In the genomic region with DNA sequence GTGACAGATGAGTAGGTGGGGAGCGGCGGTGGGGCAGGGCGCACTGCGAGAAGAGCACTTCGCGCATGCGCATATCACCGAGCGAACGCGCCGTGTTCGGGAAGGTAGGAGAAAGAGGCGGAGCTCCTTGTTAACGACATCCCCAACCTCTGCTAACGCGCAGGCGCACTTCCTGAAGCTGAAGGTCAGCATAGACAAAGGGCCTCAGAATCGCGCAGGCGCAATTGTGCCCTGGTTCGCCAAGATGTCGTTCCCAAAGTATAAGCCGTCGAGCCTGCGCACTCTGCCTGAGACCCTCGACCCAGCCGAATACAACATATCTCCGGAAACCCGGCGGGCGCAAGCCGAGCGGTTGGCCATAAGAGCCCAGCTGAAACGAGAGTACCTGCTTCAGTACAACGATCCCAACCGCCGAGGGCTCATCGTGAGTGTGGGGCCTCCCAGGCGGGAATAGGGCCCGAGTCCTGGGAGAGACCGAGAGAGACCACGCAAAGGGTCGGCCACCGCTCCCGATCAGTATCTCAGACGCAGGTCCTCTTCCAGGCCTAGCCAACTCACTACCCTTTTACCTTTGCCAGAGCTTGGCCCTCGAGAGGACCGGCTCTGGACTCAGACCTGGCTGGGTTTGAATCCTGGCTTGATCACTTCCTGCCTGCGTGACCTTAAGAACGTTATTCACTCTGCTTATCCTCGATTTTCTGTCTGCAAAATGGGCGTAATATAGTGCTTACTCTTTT, we compare ENCODE assay signal across 8 cellular contexts. TPM values are rescaled to one million over a fixed set of nuclear protein-coding genes. Genes with fewer than 3 reads are reported as not detected.
DNase-seq lines count a peak whose midpoint lies in the region; ATAC-seq, FAIRE-seq and TF ChIP-seq lines count a peak whose summit lies in the region.

A gene (plus strand): TSS at position 221 of the 737 bp plus-strand sequence. CDS start 24 bp downstream, at position 245.

- H2AK5ac ChIP-seq in IMR-90 (ENCODE audit: low read depth, low read length) = peak within 1 kb of the TSS; percentile 71

- TF ChIP-seq RAD21 in IMR-90 (IDR thresholded peaks at IDR 0.05; ENCODE audit: low read length) = 0 out of 2 replicates have a peak, but pooled peaks have one; percentile 8

- peak within 1 kb of the TSS; percentile 78; the same call in 1 of the 2 replicates for H2BK20ac ChIP-seq in IMR-90 (ENCODE audit: low read depth, low read length)

- H3K9me3 ChIP-seq in IMR-90 (ENCODE audit: control insufficient read depth, insufficient read depth, low read length) (no peaks in the 10 kb centered on the region), endothelial cell of umbilical vein (replicated peaks; ENCODE audit: control insufficient read depth, insufficient read depth, low read length) (no peaks in the 10 kb centered on the region)

- peak within 1 kb of the TSS; percentile 90 for H3K9ac ChIP-seq in IMR-90 (ENCODE audit: low read depth, low read length)
- peak within 1 kb of the TSS; percentile 94 for H3K9ac ChIP-seq in endothelial cell of umbilical vein (replicated peaks; ENCODE audit: extremely low read depth, insufficient read depth, low read length)

- H3K27ac ChIP-seq in IMR-90 (ENCODE audit: insufficient read depth, low read length) (peak within 1 kb of the TSS; percentile 87), endothelial cell of umbilical vein (ENCODE audit: insufficient read depth, low read depth, low read length) (peak within 1 kb of the TSS; percentile 83)

- peaks cover 3% of the 10 kb centered on the region; the same call in 1 of the 2 replicates for H3K9me1 ChIP-seq in IMR-90 (ENCODE audit: insufficient read depth, low read length)
- no peaks in the 10 kb centered on the region for H3K9me1 ChIP-seq in endothelial cell of umbilical vein (replicated peaks; ENCODE audit: control insufficient read depth, extremely low read depth, insufficient read depth, low read length)

- H3K4me2 ChIP-seq in IMR-90 (ENCODE audit: low read depth, low read length) (peak within 1 kb of the TSS; percentile 77), endothelial cell of umbilical vein (ENCODE audit: insufficient read depth, low read length) (peak within 1 kb of the TSS; percentile 88)

- H3K4ac ChIP-seq in IMR-90 (ENCODE audit: low read depth, low read length) = peak within 1 kb of the TSS; percentile 97

- CTCF ChIA-PET in IMR-90 (lab: Yijun Ruan, JAX) (interaction anchor here (0.9 kb wide), 1 partner anchor 179 kb away, joined by 3 read pairs; no protein-coding TSS in a partner anchor), endothelial cell of umbilical vein (lab: Charles Lee) (interaction anchor here (0.9 to 4.6 kb wide), 10 partner anchors 24 to 199 kb away, joined by 3 to 39 read pairs (median 5); no protein-coding TSS in a partner anchor)

- peak within 1 kb of the TSS; percentile 93 for H3K23ac ChIP-seq in IMR-90 (ENCODE audit: low read depth, low read length)

- peak within 1 kb of the TSS; percentile 82 for H4K91ac ChIP-seq in IMR-90 (ENCODE audit: insufficient read depth, low read depth, low read length)

- POLR2A ChIA-PET in IMR-90 (lab: Charles Lee; ENCODE audit: unreplicated experiment) = interaction anchor here (0.6 kb wide), 1 partner anchor 54 kb away, joined by 4 read pairs; no protein-coding TSS in a partner anchor
- POLR2A ChIA-PET in endothelial cell of umbilical vein (lab: Charles Lee) = interaction anchor here (1.0 to 1.4 kb wide), 3 partner anchors 9 to 147 kb away, joined by 4 to 6 read pairs (median 6); a partner anchor contains a TSS

- dilution Hi-C loops in IMR-90 (cut with HindIII; ENCODE audit: low sequenced_read_pairs, unreplicated experiment) (no loop called here), endothelial cell of umbilical vein (cut with MboI; ENCODE audit: extremely low pct_ligation_motif_present, low sequenced_read_pairs) (no loop called here)

- H4K5ac ChIP-seq in IMR-90 (ENCODE audit: low read depth, low read length) = peak within 1 kb of the TSS; percentile 89

- ATAC-seq in GM21528 (IDR thresholded peaks at IDR 0.05; ENCODE audit: low FRiP score, unreplicated experiment) (peak; percentile 97), IMR-90 (ENCODE audit: low read depth) (peak; percentile 99)

- in situ Hi-C loops in IMR-90 (cut with MboI; ENCODE audit: low sequenced_read_pairs) = loop anchor here (10.0 kb wide), 1 partner anchor 199 kb away; no protein-coding TSS in a partner anchor

- H3K4me3 ChIP-seq in IMR-90 (ENCODE audit: insufficient read depth, low read depth, low read length) (peak within 1 kb of the TSS; percentile 70), endothelial cell of umbilical vein (replicated peaks in 1 of 3; ENCODE audit: insufficient read depth in 1 of 3, low read depth in 1 of 3, low read length in 3 of 3) (peak within 1 kb of the TSS; percentile 50 to 88 (median 81))

- H3K18ac ChIP-seq in IMR-90 (ENCODE audit: low read depth, low read length) = peak within 1 kb of the TSS; percentile 47

- H2BK5ac ChIP-seq in IMR-90 (ENCODE audit: low read depth, low read length, poor library complexity, severe bottlenecking) = peak within 1 kb of the TSS; percentile 80

- intact Hi-C loops in IMR-90 (cut with micrococcal nuclease) (loop anchor here (2.0 to 10.0 kb wide), 3 partner anchors 91 to 199 kb away; a partner anchor contains a TSS), endothelial cell of umbilical vein (cut with micrococcal nuclease) (loop anchor here (1.0 to 2.0 kb wide), 4 partner anchors 37 to 199 kb away; a partner anchor contains a TSS)

- WGBS in IMR-90 (ENCODE audit: extremely low coverage in 2 of 2, insufficient read length in 1 of 2), 2 experiments = 0% methylated on average over 9 of the region's 53 CpGs; no CpG with 5 or more reads in 1 of the 2 experiments

- H3K79me2 ChIP-seq in endothelial cell of umbilical vein (ENCODE audit: control insufficient read depth, insufficient read depth, low read length) = peaks cover 36% of the 10 kb centered on the region

- peaks cover 8% of the 10 kb centered on the region for H3K36me3 ChIP-seq in IMR-90 (ENCODE audit: control insufficient read depth, insufficient read depth, low read length)
- peaks cover 2 to 6% of the 10 kb centered on the region in 2 experiments for H3K36me3 ChIP-seq in endothelial cell of umbilical vein (ENCODE audit: control insufficient read depth in 2 of 2, extremely low read depth in 1 of 2, insufficient read depth in 2 of 2, low read length in 2 of 2)

- peak; percentile 99 for FAIRE-seq in endothelial cell of umbilical vein (lab: Jason Lieb, UNC)

- BruUV-seq in IMR-90 (replicated peaks; lab: Mats Ljungman, UMichigan) (TSS peak; percentile 80), endothelial cell of umbilical vein (replicated peaks; lab: Mats Ljungman, UMichigan) (TSS peak; percentile 77)

- peak within 1 kb of the TSS; percentile 87 for H2BK120ac ChIP-seq in IMR-90 (ENCODE audit: low read depth, low read length)

- H3K27me3 ChIP-seq in IMR-90 (ENCODE audit: control insufficient read depth, insufficient read depth, low read length) = no peaks in the 10 kb centered on the region
- H3K27me3 ChIP-seq in endothelial cell of umbilical vein (ENCODE audit: control insufficient read depth in 2 of 2, insufficient read depth in 2 of 2, low read length in 2 of 2) = no peaks in the 10 kb centered on the region

- H3K56ac ChIP-seq in IMR-90 (ENCODE audit: extremely low read depth, insufficient read depth, low read length) = peak within 1 kb of the TSS; percentile 89

- H3K4me1 ChIP-seq in IMR-90 (ENCODE audit: control insufficient read depth, insufficient read depth, low read length) = no peaks in the 10 kb centered on the region
- H3K4me1 ChIP-seq in endothelial cell of umbilical vein (ENCODE audit: control insufficient read depth, extremely low read depth, insufficient read depth, low read length) = peaks cover 6% of the 10 kb centered on the region

- peak within 1 kb of the TSS; percentile 94 for H2AK9ac ChIP-seq in IMR-90 (replicated peaks; ENCODE audit: low read depth, low read length, poor library complexity)

- peak within 1 kb of the TSS; percentile 84 to 97 for H4K8ac ChIP-seq in IMR-90 (ENCODE audit: low read depth in 2 of 2, low read length in 2 of 2)

- H2AFZ ChIP-seq in IMR-90 (replicated peaks; ENCODE audit: low read length, poor library complexity) (peak within 1 kb of the TSS; percentile 99), endothelial cell of umbilical vein (ENCODE audit: low read depth, low read length) (peak within 1 kb of the TSS; percentile 76)

- TF ChIP-seq CTCF in IMR-90 (conservative IDR thresholded peaks at IDR 0.05; ENCODE audit: low read depth, low read length) (no peak), endothelial cell of umbilical vein (IDR thresholded peaks at IDR 0.05; ENCODE audit: extremely low read depth in 1 of 2, insufficient read depth in 1 of 2, low read depth in 1 of 2, low read length in 2 of 2) (no peak)

- peak; percentile 100 for DNase-seq in DMS 273 (lab: John Stamatoyannopoulos, UW; ENCODE audit: unreplicated experiment)
- peak; percentile 99 for DNase-seq in IMR-90
- DNase-seq in OCI-M1 (lab: John Stamatoyannopoulos, UW) = peak; percentile 98
- peak; percentile 93 for DNase-seq in activated T-cell treated with anti-CD3 and anti-CD28 coated beads for 24 hours (ENCODE audit: low read depth)
- peak; percentile 99 for DNase-seq in endothelial cell of umbilical vein (ENCODE audit: low read depth, low spot score)
- peak; percentile 97 for DNase-seq in midbrain (lab: John Stamatoyannopoulos, UW)
- DNase-seq in stimulated activated CD8-positive, alpha-beta memory T cell treated with anti-CD3 and anti-CD28 coated beads, Interleukin-2, amount 100 ng/mL, for 1 hour (ENCODE audit: low read depth in 2 of 2) = peak; percentile 88 to 94

- H3K79me1 ChIP-seq in IMR-90 (ENCODE audit: low read depth in 1 of 2, low read length in 2 of 2) = peaks cover 12 to 31% of the 10 kb centered on the region in 2 experiments

- H3K14ac ChIP-seq in IMR-90 (replicated peaks; ENCODE audit: low read depth, low read length) = peak within 1 kb of the TSS; percentile 98

- no peaks in the 10 kb centered on the region for H4K20me1 ChIP-seq in IMR-90 (ENCODE audit: insufficient read depth, low read length)
- no peaks in the 10 kb centered on the region for H4K20me1 ChIP-seq in endothelial cell of umbilical vein (replicated peaks; ENCODE audit: control insufficient read depth, extremely low read depth, insufficient read depth, low read length)

- peak within 1 kb of the TSS; percentile 35; the same call in 1 of the 3 replicates for H2BK15ac ChIP-seq in IMR-90 (ENCODE audit: low read depth, low read length)

- TF ChIP-seq POLR2A in IMR-90 (IDR thresholded peaks at IDR 0.05; ENCODE audit: low read depth, low read length) (peak; percentile 88), endothelial cell of umbilical vein (IDR thresholded peaks at IDR 0.05; ENCODE audit: low read depth, low read length) (peak; percentile 95)

RNA-seq across cellular contexts. Expression of the gene that starts here (rescaled TPM):
- total RNA-seq in IMR-90 (2012; rRNA removed) (53.9 and 62.8 TPM in 2 replicates), endothelial cell of umbilical vein (140 TPM in 2 replicates)
- polyA plus RNA-seq in IMR-90 (2012; rRNA removed) (278 and 310 TPM in 2 replicates), endothelial cell of umbilical vein (191 and 210 TPM in 2 replicates)
- polyA plus RNA-seq in IMR-90 (2012; cell fraction: cytosol; rRNA removed) = 48.8 and 115 TPM in 2 replicates
- 31.2 and 86.3 TPM in 2 replicates for polyA plus RNA-seq in IMR-90 (2012; cell fraction: nucleus; rRNA removed; ENCODE audit: low replicate concordance)
- 343 and 356 TPM in 2 replicates for polyA plus RNA-seq in endothelial cell of umbilical vein (2011; cell fraction: cytosol; rRNA removed)
- polyA plus RNA-seq in endothelial cell of umbilical vein (2011; cell fraction: nucleus; rRNA removed) = 127 and 147 TPM in 2 replicates
- 140 and 175 TPM in 2 replicates for polyA plus RNA-seq in endothelial cell of umbilical vein (2012)
- 82.7 and 87.0 TPM in 2 replicates for polyA minus RNA-seq in endothelial cell of umbilical vein
- 186 TPM for polyA minus RNA-seq in endothelial cell of umbilical vein (2011; cell fraction: cytosol; rRNA and poly(A)+ RNA removed)
- 38.2 and 42.2 TPM in 2 replicates for polyA minus RNA-seq in endothelial cell of umbilical vein (2011; cell fraction: nucleus; rRNA and poly(A)+ RNA removed)

Comparison
In these comparisons a context has a peak if more than half of its experiments do, and no peak if none do; other contexts are left out.
1. Peak in every context shown above with its lines: DNase-seq, ATAC-seq, H3K4me3 ChIP-seq and H3K27ac ChIP-seq.